Comparison of ENCODE assay signal across 15 cellular contexts in the genomic region with DNA sequence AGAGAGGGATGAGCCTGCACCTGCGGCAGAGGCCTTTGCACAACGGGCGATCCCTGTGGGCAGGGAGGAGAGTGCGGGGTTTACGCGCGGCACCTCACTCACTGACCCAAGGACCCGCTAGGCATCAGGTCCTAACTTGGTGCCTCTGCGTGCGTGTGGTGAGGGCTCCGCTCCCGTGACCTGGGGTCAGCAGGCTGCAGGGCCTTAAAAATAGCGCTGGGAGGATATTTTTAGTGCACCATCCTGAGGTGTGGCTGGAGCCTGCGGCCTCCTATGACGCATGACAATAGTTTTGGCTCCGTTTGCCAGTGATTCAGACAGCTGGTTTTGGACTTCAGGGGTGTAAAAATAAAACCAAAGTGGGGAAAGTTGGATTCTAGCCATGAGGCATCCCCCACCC.
DNase-seq lines count a peak whose midpoint lies in the region; ATAC-seq and TF ChIP-seq lines count a peak whose summit lies in the region.
"Had no signal": no experiment of that assay in that cellular context is flagged by ENCODE, and none has a peak within 500 bp of the region (broad histone marks: within the 10 kb centered on the region; RNA-seq: fewer than 3 reads in every experiment).

No MANE protein-coding gene starts in this region.

- CTCF ChIA-PET in AG04449 (lab: Yijun Ruan, JAX): no interaction called here

- no peaks in the 10 kb centered on the region for H3K36me3 Mint-ChIP-seq in stimulated activated memory B cell treated with anti-CD40 and anti-IgM and Interleukin-4, amounts not matched to agents 10 μg/mL and 1 μg/mL and 100 μg/mL, for 72 hours
- H3K36me3 Mint-ChIP-seq: naive B cell had no signal

- peak overlapping the region; percentile 69 to 73 for H3K27ac ChIP-seq in right atrium auricular region
- no peak overlapping the region for H3K27ac ChIP-seq in upper lobe of right lung
- H3K27ac ChIP-seq: body of pancreas, left lung had no signal

- H3K9me3 Mint-ChIP-seq in stimulated activated memory B cell treated with anti-CD40 and anti-IgM and Interleukin-4, amounts not matched to agents 10 μg/mL and 1 μg/mL and 100 μg/mL, for 72 hours: no peaks in the 10 kb centered on the region
- H3K9me3 Mint-ChIP-seq: naive B cell had no signal

- intact Hi-C loops in upper lobe of right lung (cut with DNase I): no loop called here

- H3K27me3 Mint-ChIP-seq in stimulated activated memory B cell treated with anti-CD40 and anti-IgM and Interleukin-4, amounts not matched to agents 10 μg/mL and 1 μg/mL and 100 μg/mL, for 72 hours: peaks cover 26% of the 10 kb centered on the region

- H3K9me3 ChIP-seq in right atrium auricular region (no peaks in the 10 kb centered on the region), upper lobe of right lung (no peaks in the 10 kb centered on the region)
- H3K9me3 ChIP-seq: body of pancreas, left lung, SK-N-SH had no signal

- POLR2A ChIA-PET in AG04449 (lab: Yijun Ruan, JAX): no interaction called here

- TF ChIP-seq CTCF in AG04449 (IDR thresholded peaks at IDR 0.05; ENCODE audit: insufficient read depth, low read length, missing control alignments) (no peak), astrocyte of the spinal cord (IDR thresholded peaks at IDR 0.05; ENCODE audit: low read depth, low read length) (no peak), right atrium auricular region (IDR thresholded peaks at IDR 0.05) (no peak), upper lobe of right lung (IDR thresholded peaks at IDR 0.05) (no peak)

- DNase-seq in AG04449 (ENCODE audit: low read depth, low spot score): peak; percentile 9
- DNase-seq in LHCN-M2 (ENCODE audit: low read depth): peak; percentile 42
- peak; percentile 44 for DNase-seq in astrocyte of the spinal cord (ENCODE audit: low read depth, low spot score)
- DNase-seq in right atrium auricular region (ENCODE audit: low spot score): peak; percentile 60
- no peak for DNase-seq in middle frontal gyrus (ENCODE audit: extremely low spot score, low spot score)
- no peak for DNase-seq in upper lobe of right lung
- DNase-seq: activated effector memory CD4-positive, alpha-beta T cell treated with Interleukin-2 at 50 U/mL for 16 hours; body of pancreas; left lung; naive B cell; NCI-H1092 treated with DMSO at 0.1 percent for 48 hours; SK-N-SH; stimulated activated CD4-positive, alpha-beta T cell treated with anti-CD3 and anti-CD28 coated beads, Interleukin-2, amount 100 ng/mL, for 24 hours had no signal

- ATAC-seq in HG03135 (IDR thresholded peaks at IDR 0.05; ENCODE audit: unreplicated experiment): no peak
- ATAC-seq in stimulated activated memory B cell treated with anti-CD40 and anti-IgM and Interleukin-4, amounts not matched to agents 10 μg/mL and 1 μg/mL and 100 μg/mL, for 72 hours: no peak
- ATAC-seq in upper lobe of right lung: no peak
- ATAC-seq: body of pancreas, left lung had no signal

- H3K36me3 ChIP-seq in right atrium auricular region (no peaks in the 10 kb centered on the region), upper lobe of right lung (no peaks in the 10 kb centered on the region)
- H3K36me3 ChIP-seq: left lung had no signal

- no peak overlapping the region for H3K27ac Mint-ChIP-seq in stimulated activated memory B cell treated with anti-CD40 and anti-IgM and Interleukin-4, amounts not matched to agents 10 μg/mL and 1 μg/mL and 100 μg/mL, for 72 hours

- H3K4me3 Mint-ChIP-seq in stimulated activated memory B cell treated with anti-CD40 and anti-IgM and Interleukin-4, amounts not matched to agents 10 μg/mL and 1 μg/mL and 100 μg/mL, for 72 hours: no peak overlapping the region
- H3K4me3 Mint-ChIP-seq: naive B cell had no signal

- in situ Hi-C loops in astrocyte of the spinal cord (cut with HindIII; ENCODE audit: low sequenced_read_pairs): no loop called here

- H3K27me3 ChIP-seq in right atrium auricular region: no peaks in the 10 kb centered on the region
- no peaks in the 10 kb centered on the region for H3K27me3 ChIP-seq in upper lobe of right lung
- H3K27me3 ChIP-seq: body of pancreas, left lung had no signal

- H3K4me1 ChIP-seq in right atrium auricular region: peaks cover 0 to 20% of the 10 kb centered on the region in 2 donors
- H3K4me1 ChIP-seq in upper lobe of right lung: no peaks in the 10 kb centered on the region
- H3K4me1 ChIP-seq: body of pancreas, left lung had no signal

- no peak overlapping the region for H3K4me3 ChIP-seq in AG04449 (ENCODE audit: low read depth, low read length)
- no peak overlapping the region for H3K4me3 ChIP-seq in astrocyte of the spinal cord (ENCODE audit: low read depth, low read length)
- peak overlapping the region in 1 of 2 donors; percentile 19 for H3K4me3 ChIP-seq in right atrium auricular region
- no peak overlapping the region for H3K4me3 ChIP-seq in upper lobe of right lung
- H3K4me3 ChIP-seq: body of pancreas, left lung had no signal

- H3K4me1 Mint-ChIP-seq in stimulated activated memory B cell treated with anti-CD40 and anti-IgM and Interleukin-4, amounts not matched to agents 10 μg/mL and 1 μg/mL and 100 μg/mL, for 72 hours: no peaks in the 10 kb centered on the region

Comparison
In these comparisons a context has a peak if more than half of its experiments do, and no peak if none do; other contexts are left out.
1. DNase-seq: peak in AG04449 (single experiment), LHCN-M2 (single experiment), astrocyte of the spinal cord (single experiment) and right atrium auricular region (single experiment); none in middle frontal gyrus (single experiment) and upper lobe of right lung (single experiment).